In the genomic region with DNA sequence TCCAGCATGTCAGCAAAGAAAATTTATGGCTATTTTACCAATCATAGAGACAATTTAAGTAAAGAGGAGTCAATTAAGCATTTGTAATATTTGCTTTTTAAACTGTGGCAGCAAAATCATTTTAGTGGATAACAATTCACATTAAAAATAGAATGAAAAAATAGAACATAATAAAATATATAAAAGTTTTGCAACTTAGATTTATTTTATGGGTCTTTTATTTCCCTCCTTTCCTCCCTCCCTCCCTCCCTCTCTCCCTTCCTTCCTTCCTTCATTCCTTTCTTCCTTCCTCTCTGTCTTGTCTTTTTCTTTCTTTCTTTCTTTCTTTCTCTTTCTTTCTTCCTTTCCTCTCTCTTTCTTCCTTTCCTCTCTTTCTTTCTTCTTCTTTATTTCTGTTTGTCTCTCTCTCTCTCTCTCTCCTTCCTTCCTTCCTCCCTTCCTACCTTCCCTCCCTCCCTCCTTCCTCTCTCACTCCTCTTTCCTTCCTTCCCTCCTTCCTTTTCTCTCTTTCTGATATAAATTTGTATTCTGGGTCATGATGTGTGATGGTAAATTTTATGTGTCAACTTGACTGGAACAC, we compare ENCODE assay signal across 30 cellular contexts.
"Had no signal": no experiment of that assay in that cellular context is flagged by ENCODE, and none has a peak within 500 bp of the region (broad histone marks: within the 10 kb centered on the region; RNA-seq: fewer than 3 reads in every experiment).

No MANE protein-coding gene starts in this region.

- H3K27me3 Mint-ChIP-seq: activated CD4-positive, alpha-beta memory T cell treated with anti-CD3 and anti-CD28 coated beads for 36 hours; brain had no signal

- H3K27ac Mint-ChIP-seq: activated B cell treated with CpG ODN at 0.5 μM for 24 hours; activated CD4-positive, alpha-beta memory T cell treated with anti-CD3 and anti-CD28 coated beads for 36 hours; activated naive CD4-positive, alpha-beta T cell treated with anti-CD3 and anti-CD28 coated beads for 36 hours; activated naive CD4-positive, alpha-beta T cell treated with anti-CD3 and anti-CD28 coated beads, Interleukin-2, amount 50 U/mL, for 72 hours; activated T-helper 1 cell treated with anti-CD3 and anti-CD28 coated beads, Interleukin-12 subunit alpha, Interleukin-12 subunit beta, Interleukin-2, Interleukin-4 antibody, amounts not matched to agents 30 ng/mL and 10 ng/mL and 1 ng/mL, durations not matched to agents 14 hours and 24 hours and 36 hours had no signal

- H3K9me3 Mint-ChIP-seq: activated B cell treated with CpG ODN at 0.5 μM for 24 hours; activated CD4-positive, alpha-beta memory T cell treated with anti-CD3 and anti-CD28 coated beads for 36 hours; activated naive CD4-positive, alpha-beta T cell treated with anti-CD3 and anti-CD28 coated beads for 36 hours; activated naive CD4-positive, alpha-beta T cell treated with anti-CD3 and anti-CD28 coated beads, Interleukin-2, amount 50 U/mL, for 72 hours; activated T-cell treated with anti-CD3 and anti-CD28 coated beads, Interleukin-2, amount 50 U/mL, for 4 hours; activated T-helper 1 cell treated with anti-CD3 and anti-CD28 coated beads, Interleukin-12 subunit alpha, Interleukin-12 subunit beta, Interleukin-2, Interleukin-4 antibody, amounts not matched to agents 30 ng/mL and 10 ng/mL and 1 ng/mL, durations not matched to agents 14 hours and 24 hours and 36 hours; brain had no signal

- H3K4me3 ChIP-seq: PC-9 had no signal

- DNase-seq: activated B cell treated with CpG ODN at 0.5 μM for 24 hours; activated CD4-positive, alpha-beta memory T cell treated with anti-CD3 and anti-CD28 coated beads for 36 hours; activated CD4-positive, alpha-beta T cell treated with anti-CD3 and anti-CD28 coated beads for 4 hours; activated CD4-positive, alpha-beta T cell treated with anti-CD3 and anti-CD28 coated beads, Interleukin-2, amount 50 U/mL, for 1 hour; activated CD4-positive, CD25-positive, alpha-beta regulatory T cell treated with anti-CD3 and anti-CD28 coated beads, Interleukin-2, amount 50 U/mL, for 72 hours; activated CD8-positive, alpha-beta memory T cell treated with anti-CD3 and anti-CD28 coated beads, Interleukin-2, amount 50 U/mL, for 4 hours; activated gamma-delta T cell treated with Interleukin-2 at 50 U/mL for 16 hours; activated naive CD4-positive, alpha-beta T cell treated with anti-CD3 and anti-CD28 coated beads for 36 hours; activated T-cell treated with anti-CD3 and anti-CD28 coated beads for 4 hours; activated T-cell treated with anti-CD3 and anti-CD28 coated beads, Interleukin-2, amount 50 U/mL, for 4 hours; anterior cingulate cortex; central memory CD4-positive, alpha-beta T cell; NCI-H1105 treated with DMSO at 0.1 percent for 48 hours; NCI-H1436; NCI-H1694 treated with DMSO at 0.1 percent for 48 hours; NCI-H2029; NCI-H510A; NCI-H526; NCI-H748 treated with DMSO at 0.1 percent for 48 hours; NK-92 treated with Interleukin-12 subunit alpha and Interleukin-12 subunit beta, amount 100 ng/mL, for 24 hours; PC-9; Right ventricle myocardium superior; SW 1271; T-helper 1 cell; T-helper 2 cell; T-helper 9 cell had no signal

- H3K4me2 ChIP-seq: PC-9 had no signal

- ATAC-seq: activated naive CD4-positive, alpha-beta T cell treated with anti-CD3 and anti-CD28 coated beads, Interleukin-2, amount 50 U/mL, for 72 hours; activated T-cell treated with anti-CD3 and anti-CD28 coated beads, Interleukin-2, amount 50 U/mL, for 4 hours had no signal

- H2AFZ ChIP-seq: PC-9 had no signal

- H3K4me3 Mint-ChIP-seq: activated B cell treated with CpG ODN at 0.5 μM for 24 hours; activated CD4-positive, alpha-beta memory T cell treated with anti-CD3 and anti-CD28 coated beads for 36 hours; activated naive CD4-positive, alpha-beta T cell treated with anti-CD3 and anti-CD28 coated beads for 36 hours; activated T-cell treated with anti-CD3 and anti-CD28 coated beads, Interleukin-2, amount 50 U/mL, for 4 hours; activated T-helper 1 cell treated with anti-CD3 and anti-CD28 coated beads, Interleukin-12 subunit alpha, Interleukin-12 subunit beta, Interleukin-2, Interleukin-4 antibody, amounts not matched to agents 30 ng/mL and 10 ng/mL and 1 ng/mL, durations not matched to agents 14 hours and 24 hours and 36 hours; brain had no signal

- H3K27ac ChIP-seq: PC-9, VCaP had no signal

- H3K36me3 Mint-ChIP-seq: activated CD4-positive, alpha-beta memory T cell treated with anti-CD3 and anti-CD28 coated beads for 36 hours; activated naive CD4-positive, alpha-beta T cell treated with anti-CD3 and anti-CD28 coated beads, Interleukin-2, amount 50 U/mL, for 72 hours; brain had no signal
